Comparison of ENCODE assay signal across 26 cellular contexts in the genomic region with DNA sequence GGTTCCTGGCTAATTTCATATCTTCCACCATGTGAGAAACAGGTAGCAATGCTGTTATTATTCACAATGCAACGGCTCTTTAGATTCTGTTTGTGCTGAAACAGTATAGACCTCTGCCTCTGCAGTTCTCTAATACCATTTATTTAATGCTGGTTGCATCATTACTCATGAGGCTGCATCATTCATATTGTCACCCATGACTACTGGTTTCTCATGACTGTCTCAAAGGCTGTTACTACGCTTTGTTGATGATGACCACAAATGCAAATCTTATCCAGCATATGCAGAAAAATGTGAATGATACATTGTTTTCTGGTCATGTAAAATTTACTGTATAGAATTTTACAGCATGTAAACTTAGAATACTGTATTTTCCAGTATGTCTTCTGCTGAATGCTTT. TPM values are rescaled to one million over a fixed set of nuclear protein-coding genes. Genes with fewer than 3 reads are reported as not detected.
"Had no signal": no experiment of that assay in that cellular context is flagged by ENCODE, and none has a peak within 500 bp of the region (broad histone marks: within the 10 kb centered on the region; RNA-seq: fewer than 3 reads in every experiment).

No MANE protein-coding gene starts in this region.

- H3K9me3 ChIP-seq: gastroesophageal sphincter, sigmoid colon, upper lobe of left lung had no signal

- H3K27me3 ChIP-seq: brain microvascular endothelial cell, gastroesophageal sphincter, sigmoid colon, upper lobe of left lung had no signal

- H3K36me3 ChIP-seq: brain microvascular endothelial cell, gastroesophageal sphincter, sigmoid colon, upper lobe of left lung had no signal

- H3K4me1 ChIP-seq: gastroesophageal sphincter, sigmoid colon, upper lobe of left lung had no signal

- H3K27ac ChIP-seq: brain microvascular endothelial cell, gastroesophageal sphincter, sigmoid colon, upper lobe of left lung had no signal

- H3K4me3 ChIP-seq: gastroesophageal sphincter, sigmoid colon, smooth muscle cell, upper lobe of left lung had no signal

- DNase-seq: activated CD4-positive, alpha-beta memory T cell treated with anti-CD3 and anti-CD28 coated beads, Interleukin-2, amount 10 ng/mL, durations not matched to agents 7 days and 5 days; activated CD4-positive, alpha-beta T cell treated with anti-CD3 and anti-CD28 coated beads for 48 hours; activated gamma-delta T cell treated with Interleukin-2 at 50 U/mL for 16 hours; aorta; brain microvascular endothelial cell; central memory CD4-positive, alpha-beta T cell; dermis blood vessel endothelial cell; effector CD8-positive, alpha-beta T cell; head of caudate nucleus; islet precursor cell; left cardiac atrium; midbrain; natural killer cell; retina; sigmoid colon; stimulated activated CD4-positive, alpha-beta T cell treated with anti-CD3 and anti-CD28 coated beads, Interleukin-15, amount 100 ng/mL, for 24 hours; stimulated activated CD4-positive, alpha-beta T cell treated with anti-CD3 and anti-CD28 coated beads, Interleukin-2, amount 100 ng/mL, for 48 hours; stimulated activated CD8-positive, alpha-beta memory T cell treated with anti-CD3 and anti-CD28 coated beads, Interleukin-4, amount 100 ng/mL, for 48 hours; stimulated activated naive CD4-positive, alpha-beta T cell treated with Interleukin-2 at 50 U/mL for 16 hours; T-helper 1 cell; T-helper 9 cell; upper lobe of left lung had no signal

- ATAC-seq: activated naive CD4-positive, alpha-beta T cell treated with anti-CD3 and anti-CD28 coated beads, Interleukin-2, amount 50 U/mL, for 72 hours; gastroesophageal sphincter; left cardiac atrium; WTC11 had no signal

- H3K4me2 ChIP-seq: smooth muscle cell had no signal

RNA-seq across cellular contexts. Expression of a gene that starts 22.5 kb away (rescaled TPM):
- total RNA-seq: activated CD4-positive, alpha-beta memory T cell treated with anti-CD3 and anti-CD28 coated beads, Interleukin-2, amount 10 ng/mL, durations not matched to agents 7 days and 5 days; activated naive CD4-positive, alpha-beta T cell treated with anti-CD3 and anti-CD28 coated beads, Interleukin-2, amount 50 U/mL, for 72 hours had no signal
- polyA plus RNA-seq: smooth muscle cell had no signal
